19 cellular contexts compared by ENCODE assay signal in genomic region chr4:98671131-98671530, GRCh38.
"Had no signal": no experiment of that assay in that cellular context is flagged by ENCODE, and none has a peak within 500 bp of the region (broad histone marks: within the 10 kb centered on the region; RNA-seq: fewer than 3 reads in every experiment).

No MANE protein-coding gene starts in this region.

- DNase-seq: MV-4-11, NCI-H1048, NCI-H1105, NCI-H1417, NCI-H1436 treated with DMSO at 0.1 percent for 48 hours, NCI-H1694, NCI-H187 treated with DMSO at 0.1 percent for 48 hours, NCI-H2029 treated with DMSO at 0.1 percent for 48 hours, NCI-H2171 treated with DMSO at 0.1 percent for 48 hours, NCI-H524 treated with DMSO at 0.1 percent for 48 hours, NCI-H69, NCI-H774, SHP77, SJCRH30 had no signal

- H3K27ac ChIP-seq: HL-60, RWPE1, SJCRH30 had no signal

- H3K27ac Mint-ChIP-seq: IgD-negative memory B cell had no signal

- H3K4me3 Mint-ChIP-seq: IgD-negative memory B cell had no signal

- H3K27me3 ChIP-seq: SJCRH30 had no signal

- H3K9me3 ChIP-seq: SJCRH30 had no signal

- H3K9me3 Mint-ChIP-seq: IgD-negative memory B cell had no signal

- H3K36me3 ChIP-seq: SJCRH30 had no signal

- H3K4me3 ChIP-seq: K562, SJCRH30 had no signal

- ATAC-seq: K562, SK-N-SH treated with all-trans-retinoic acid at 6 μM for 48 hours had no signal

- H3K4me1 ChIP-seq: SJCRH30 had no signal
